ENCODE assay signal across 9 cellular contexts in genomic region chr14:103110681-103111296, GRCh38. TPM values are rescaled to one million over a fixed set of nuclear protein-coding genes. Genes with fewer than 3 reads are reported as not detected.
DNase-seq lines count a peak whose midpoint lies in the region; ATAC-seq and TF ChIP-seq lines count a peak whose summit lies in the region.
"Had no signal": no experiment of that assay in that cellular context is flagged by ENCODE, and none has a peak within 500 bp of the region (broad histone marks: within the 10 kb centered on the region; RNA-seq: fewer than 3 reads in every experiment).

No MANE protein-coding gene starts in this region.

- no peak overlapping the region for H3K4ac ChIP-seq in mesendoderm (ENCODE audit: low read depth, low read length)

- H4K8ac ChIP-seq in mesendoderm (ENCODE audit: low read depth, low read length): no peak overlapping the region

- H3K9me3 ChIP-seq in WERI-Rb-1 (ENCODE audit: severe bottlenecking): no peaks in the 10 kb centered on the region

- H3K23ac ChIP-seq in mesendoderm (ENCODE audit: low read length): no peak overlapping the region

- H3K4me1 ChIP-seq in ACC112 (ENCODE audit: control insufficient read depth, insufficient read depth, low read length, unreplicated experiment) (peaks cover 38% of the 10 kb centered on the region), KMS-11 (ENCODE audit: low read depth, poor library complexity, severe bottlenecking) (peaks cover 86% of the 10 kb centered on the region), mesendoderm (ENCODE audit: control insufficient read depth, low read depth, low read length) (peaks cover 3% of the 10 kb centered on the region)

- H3K18ac ChIP-seq in mesendoderm (ENCODE audit: low read length): peak overlapping the region; percentile 63

- H3K4me2 ChIP-seq in KMS-11 (peak overlapping the region; percentile 100), mesendoderm (ENCODE audit: low read length) (no peak overlapping the region)

- no peak overlapping the region for H2AFZ ChIP-seq in ACC112 (ENCODE audit: low read length, unreplicated experiment)
- H2AFZ ChIP-seq in KMS-11 (ENCODE audit: low read depth): no peak overlapping the region; the same call in 1 of the 2 replicates

- H3K27me3 ChIP-seq in ACC112 (ENCODE audit: insufficient read depth, low read length): no peaks in the 10 kb centered on the region
- no peaks in the 10 kb centered on the region for H3K27me3 ChIP-seq in KMS-11 (ENCODE audit: insufficient read depth, low read depth)
- no peaks in the 10 kb centered on the region for H3K27me3 ChIP-seq in WERI-Rb-1 (ENCODE audit: insufficient read depth, low read depth, severe bottlenecking)
- H3K27me3 ChIP-seq in mesendoderm (ENCODE audit: insufficient read depth, low read length, poor library complexity): no peaks in the 10 kb centered on the region

- no peak overlapping the region for H2BK15ac ChIP-seq in mesendoderm (replicated peaks; ENCODE audit: low read depth)

- WGBS in mesendoderm (ENCODE audit: extremely low coverage, insufficient coverage, low lambda C conversion rate): no CpG with 5 or more reads among the region's 15 CpGs

- H3K79me2 ChIP-seq in ACC112 (ENCODE audit: control insufficient read depth, insufficient read depth, low read length, unreplicated experiment): no peaks in the 10 kb centered on the region
- H3K79me2 ChIP-seq in KMS-11 (ENCODE audit: insufficient read depth, low read depth): no peaks in the 10 kb centered on the region
- no peaks in the 10 kb centered on the region for H3K79me2 ChIP-seq in mesendoderm (ENCODE audit: control insufficient read depth, insufficient read depth, low read length)

- H3K4me3 ChIP-seq in ACC112 (ENCODE audit: low read depth, low read length) (0 out of 2 replicates have a peak overlapping the region, but pooled peaks have one; percentile 48), KMS-11 (IDR thresholded peaks at IDR 0.05; ENCODE audit: insufficient read depth, low read depth, low read length) (no peak overlapping the region), WERI-Rb-1 (ENCODE audit: low read depth, low read length) (no peak overlapping the region), mesendoderm (ENCODE audit: low read length) (no peak overlapping the region)

- intact Hi-C loops in posterior cingulate gyrus (cut with DNase I): no loop called here

- H4K5ac ChIP-seq in mesendoderm (ENCODE audit: low read length): no peak overlapping the region

- H2BK120ac ChIP-seq in mesendoderm (ENCODE audit: low read depth, low read length): no peak overlapping the region

- no peak for ATAC-seq in GM19452 (IDR thresholded peaks at IDR 0.05; ENCODE audit: unreplicated experiment)
- ATAC-seq in HG03439 (IDR thresholded peaks at IDR 0.05; ENCODE audit: unreplicated experiment): no peak

- peak overlapping the region; percentile 83 for H3K9ac ChIP-seq in KMS-11
- no peak overlapping the region for H3K9ac ChIP-seq in mesendoderm (ENCODE audit: low read length)

- H2BK5ac ChIP-seq in mesendoderm (ENCODE audit: low read length): no peak overlapping the region

- no peak overlapping the region for H2AK5ac ChIP-seq in mesendoderm (ENCODE audit: low read length)

- no peaks in the 10 kb centered on the region for H4K20me1 ChIP-seq in KMS-11 (ENCODE audit: insufficient read depth)

- DNase-seq in WERI-Rb-1 (no peak), mesendoderm (no peak), posterior cingulate gyrus (no peak), HPDE6-E6E7 (ENCODE audit: extremely low spot score) (no peak)

- no peaks in the 10 kb centered on the region for H3K36me3 ChIP-seq in ACC112 (ENCODE audit: insufficient read depth, low read length)
- H3K36me3 ChIP-seq in KMS-11 (ENCODE audit: insufficient read depth): no peaks in the 10 kb centered on the region
- H3K36me3 ChIP-seq in WERI-Rb-1: no peaks in the 10 kb centered on the region
- H3K36me3 ChIP-seq in mesendoderm (ENCODE audit: control insufficient read depth, insufficient read depth, low read length): no peaks in the 10 kb centered on the region

- peak overlapping the region; percentile 41; the same call in 1 of the 2 replicates for H3K27ac ChIP-seq in ACC112 (ENCODE audit: low read depth, low read length)
- H3K27ac ChIP-seq in KMS-11: peak overlapping the region; percentile 99
- peak overlapping the region; percentile 73 for H3K27ac ChIP-seq in WERI-Rb-1
- H3K27ac ChIP-seq in mesendoderm (ENCODE audit: low read depth, low read length): no peak overlapping the region

- no peaks in the 10 kb centered on the region for H3K79me1 ChIP-seq in mesendoderm (ENCODE audit: low read length)

- TF ChIP-seq CTCF in KMS-11 (conservative IDR thresholded peaks at IDR 0.05; ENCODE audit: low read depth, low read length): no peak
- no peak for TF ChIP-seq CTCF in WERI-Rb-1 (IDR thresholded peaks at IDR 0.05; ENCODE audit: low read depth, low read length)

- H3K56ac ChIP-seq in mesendoderm (ENCODE audit: low read length): peak overlapping the region; percentile 29

RNA-seq across cellular contexts. Expression of gene TNFAIP2, which starts 12.5 kb away (rescaled TPM):
- polyA plus RNA-seq in mesendoderm (2013, experiment 1 of 2): 30.9 TPM
- 29.3 TPM for polyA plus RNA-seq in mesendoderm (2013, experiment 2 of 2)

RNA-seq across cellular contexts. Expression of gene EXOC3L4, which starts 16.3 kb away (rescaled TPM):
- polyA plus RNA-seq in mesendoderm (2013, experiment 1 of 2): 0.10 TPM
- polyA plus RNA-seq in mesendoderm (2013, experiment 2 of 2): not detected
- polyA plus RNA-seq: keratinocyte had no signal

RNA-seq across cellular contexts. Expression of gene LBHD2, which starts 26.8 kb away (rescaled TPM):
- polyA plus RNA-seq in mesendoderm (2013, experiment 1 of 2): not detected
- not detected for polyA plus RNA-seq in mesendoderm (2013, experiment 2 of 2)
- polyA plus RNA-seq: keratinocyte had no signal

RNA-seq across cellular contexts. Expression of gene CDC42BPB, which starts 53.4 kb away (rescaled TPM):
- polyA plus RNA-seq in mesendoderm (2013, experiment 1 of 2): 49.9 TPM
- 48.4 TPM for polyA plus RNA-seq in mesendoderm (2013, experiment 2 of 2)
